In the genomic region with DNA sequence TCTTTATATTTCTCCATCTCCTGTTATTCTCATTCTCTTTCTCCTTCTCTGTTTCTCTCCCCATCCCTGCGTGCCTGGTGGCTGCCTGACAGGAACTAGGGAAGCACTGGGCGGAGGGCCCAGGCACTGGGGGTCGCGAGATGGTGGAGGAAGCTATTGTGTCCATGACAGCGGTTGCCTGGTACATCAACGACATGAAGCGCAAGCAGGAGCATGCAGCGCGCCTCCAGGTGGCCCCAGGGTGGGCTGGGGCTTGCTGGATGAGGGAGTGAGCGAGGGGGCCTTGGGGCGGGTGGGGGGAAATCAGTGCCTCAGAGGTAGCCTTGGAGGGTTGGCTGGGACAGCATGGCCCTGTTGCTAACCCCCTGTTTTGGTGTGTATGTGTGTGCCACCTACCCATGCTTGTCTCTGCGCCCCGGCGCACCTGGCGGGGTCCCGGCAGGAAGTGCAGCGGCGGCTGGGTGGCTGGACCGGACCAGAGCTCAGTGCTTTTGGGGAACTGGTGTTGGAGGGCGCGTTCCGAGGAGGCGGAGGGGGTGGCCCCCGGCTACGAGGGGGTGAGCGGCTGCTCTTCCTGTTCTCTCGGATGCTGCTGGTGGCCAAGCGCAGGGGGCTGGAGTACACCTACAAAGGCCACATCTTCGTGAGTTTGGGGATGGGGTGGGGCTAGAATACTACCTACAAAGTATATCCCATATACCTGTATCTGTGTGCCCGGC, we compare ENCODE assay signal across 24 cellular contexts. TPM values are rescaled to one million over a fixed set of nuclear protein-coding genes. Genes with fewer than 3 reads are reported as not detected.
DNase-seq lines count a peak whose midpoint lies in the region; ATAC-seq and TF ChIP-seq lines count a peak whose summit lies in the region.
"Had no signal": no experiment of that assay in that cellular context is flagged by ENCODE, and none has a peak within 500 bp of the region (broad histone marks: within the 10 kb centered on the region; RNA-seq: fewer than 3 reads in every experiment).

No MANE protein-coding gene starts in this region.

- H3K36me3 Mint-ChIP-seq in activated CD4-positive, alpha-beta memory T cell treated with anti-CD3 and anti-CD28 coated beads for 36 hours, result peaks cover 19% of the 10 kb centered on the region
- peaks cover 32% of the 10 kb centered on the region for H3K36me3 Mint-ChIP-seq in activated CD4-positive, alpha-beta memory T cell treated with anti-CD3 and anti-CD28 coated beads, Interleukin-2, amount 10 ng/mL, durations not matched to agents 7 days and 5 days (ENCODE audit: low read depth)
- peaks cover 0 to 47% (median 5%) of the 10 kb centered on the region in 3 donors for H3K36me3 Mint-ChIP-seq in CD8-positive, alpha-beta memory T cell
- peaks cover 49% of the 10 kb centered on the region for H3K36me3 Mint-ChIP-seq in brain
- peaks cover 36% of the 10 kb centered on the region for H3K36me3 Mint-ChIP-seq in nephron progenitor cell (ENCODE audit: low read depth)

- peak overlapping the region; percentile 4 for H3K27ac Mint-ChIP-seq in activated CD4-positive, alpha-beta memory T cell treated with anti-CD3 and anti-CD28 coated beads for 36 hours
- no peak overlapping the region for H3K27ac Mint-ChIP-seq in activated CD4-positive, alpha-beta memory T cell treated with anti-CD3 and anti-CD28 coated beads, Interleukin-2, amount 10 ng/mL, durations not matched to agents 7 days and 5 days
- H3K27ac Mint-ChIP-seq in CD8-positive, alpha-beta memory T cell, result peak overlapping the region in 5 of 8 donors; percentile 33 to 82 (median 50)
- peak overlapping the region in 3 of 5 experiments; percentile 66 to 79 (median 66) for H3K27ac Mint-ChIP-seq in brain
- peak overlapping the region; percentile 29 for H3K27ac Mint-ChIP-seq in nephron progenitor cell
- H3K27ac Mint-ChIP-seq: activated CD8-positive, alpha-beta T cell treated with anti-CD3 and anti-CD28 coated beads for 36 hours; stimulated activated memory B cell treated with anti-CD40 and anti-IgM and Interleukin-4, amounts not matched to agents 10 μg/mL and 1 μg/mL and 100 μg/mL, for 72 hours had no signal

- H3K27ac ChIP-seq in CD8-positive, alpha-beta memory T cell (ENCODE audit: low read depth, low read length), result no peak overlapping the region
- H3K27ac ChIP-seq in WERI-Rb-1, result no peak overlapping the region
- H3K27ac ChIP-seq: SJSA1, upper lobe of right lung had no signal

- CTCF ChIA-PET in activated CD4-positive, alpha-beta memory T cell treated with anti-CD3 and anti-CD28 coated beads for 36 hours (lab: Charles Lee), result no interaction called here
- CTCF ChIA-PET in activated CD4-positive, alpha-beta memory T cell treated with anti-CD3 and anti-CD28 coated beads, Interleukin-2, amount 10 ng/mL, durations not matched to agents 7 days and 5 days (lab: Charles Lee), result no interaction called here
- CTCF ChIA-PET in CD8-positive, alpha-beta memory T cell (lab: Charles Lee), result interaction anchor here (0.7 to 2.1 kb wide), 2 partner anchors 9 to 81 kb away, joined by 3 to 6 read pairs; no protein-coding TSS in a partner anchor

- POLR2A ChIA-PET in activated CD4-positive, alpha-beta memory T cell treated with anti-CD3 and anti-CD28 coated beads for 36 hours (lab: Charles Lee), result no interaction called here
- POLR2A ChIA-PET in activated CD4-positive, alpha-beta memory T cell treated with anti-CD3 and anti-CD28 coated beads, Interleukin-2, amount 10 ng/mL, durations not matched to agents 7 days and 5 days (lab: Charles Lee), result interaction anchor here (1.1 to 5.7 kb wide), 5 partner anchors 8 to 18 kb away, joined by 3 to 30 read pairs (median 6); a partner anchor contains a TSS
- POLR2A ChIA-PET in CD8-positive, alpha-beta memory T cell (lab: Charles Lee), result interaction anchor here (0.8 to 1.4 kb wide), 2 partner anchors 9 to 16 kb away, joined by 3 read pairs; no protein-coding TSS in a partner anchor

- TF ChIP-seq CTCF in brain (conservative IDR thresholded peaks at IDR 0.05), result no peak
- no peak for TF ChIP-seq CTCF in nephron progenitor cell (IDR thresholded peaks at IDR 0.05)
- TF ChIP-seq CTCF in WERI-Rb-1 (IDR thresholded peaks at IDR 0.05; ENCODE audit: low read depth, low read length), result no peak

- no peaks in the 10 kb centered on the region for H3K27me3 ChIP-seq in CD8-positive, alpha-beta memory T cell (ENCODE audit: insufficient read depth, low read length, poor library complexity, severe bottlenecking)
- H3K27me3 ChIP-seq in WERI-Rb-1 (ENCODE audit: insufficient read depth, low read depth, severe bottlenecking), result no peaks in the 10 kb centered on the region
- H3K27me3 ChIP-seq: SJSA1, upper lobe of right lung had no signal

- no peak for ATAC-seq in GM19351 (IDR thresholded peaks at IDR 0.05; ENCODE audit: unreplicated experiment)
- ATAC-seq: activated CD4-positive, CD25-positive, alpha-beta regulatory T cell treated with anti-CD3 and anti-CD28 coated beads, Interleukin-2, amount 50 U/mL, for 24 hours; activated CD8-positive, alpha-beta T cell treated with anti-CD3 and anti-CD28 coated beads for 36 hours; esophagus mucosa; stimulated activated memory B cell treated with anti-CD40 and anti-IgM and Interleukin-4, amounts not matched to agents 10 μg/mL and 1 μg/mL and 100 μg/mL, for 72 hours; upper lobe of right lung had no signal

- peaks cover 1% of the 10 kb centered on the region for H3K36me3 ChIP-seq in CD8-positive, alpha-beta memory T cell (ENCODE audit: insufficient read depth, low read length)
- H3K36me3 ChIP-seq in WERI-Rb-1, result peaks cover 69% of the 10 kb centered on the region

- no peaks in the 10 kb centered on the region for H3K27me3 Mint-ChIP-seq in activated CD4-positive, alpha-beta memory T cell treated with anti-CD3 and anti-CD28 coated beads for 36 hours
- no peaks in the 10 kb centered on the region for H3K27me3 Mint-ChIP-seq in activated CD4-positive, alpha-beta memory T cell treated with anti-CD3 and anti-CD28 coated beads, Interleukin-2, amount 10 ng/mL, durations not matched to agents 7 days and 5 days
- no peaks in the 10 kb centered on the region for H3K27me3 Mint-ChIP-seq in CD8-positive, alpha-beta memory T cell
- peaks cover 6% of the 10 kb centered on the region for H3K27me3 Mint-ChIP-seq in brain
- no peaks in the 10 kb centered on the region for H3K27me3 Mint-ChIP-seq in nephron progenitor cell (ENCODE audit: low read depth, poor library complexity)
- H3K27me3 Mint-ChIP-seq: activated CD8-positive, alpha-beta T cell treated with anti-CD3 and anti-CD28 coated beads for 36 hours; stimulated activated memory B cell treated with anti-CD40 and anti-IgM and Interleukin-4, amounts not matched to agents 10 μg/mL and 1 μg/mL and 100 μg/mL, for 72 hours had no signal

- no peaks in the 10 kb centered on the region for H3K9me3 Mint-ChIP-seq in activated CD4-positive, alpha-beta memory T cell treated with anti-CD3 and anti-CD28 coated beads for 36 hours
- H3K9me3 Mint-ChIP-seq in activated CD4-positive, alpha-beta memory T cell treated with anti-CD3 and anti-CD28 coated beads, Interleukin-2, amount 10 ng/mL, durations not matched to agents 7 days and 5 days, result no peaks in the 10 kb centered on the region
- H3K9me3 Mint-ChIP-seq in CD8-positive, alpha-beta memory T cell, result no peaks in the 10 kb centered on the region
- H3K9me3 Mint-ChIP-seq in brain (no peaks in the 10 kb centered on the region), nephron progenitor cell (no peaks in the 10 kb centered on the region)
- H3K9me3 Mint-ChIP-seq: activated CD8-positive, alpha-beta T cell treated with anti-CD3 and anti-CD28 coated beads for 36 hours; stimulated activated memory B cell treated with anti-CD40 and anti-IgM and Interleukin-4, amounts not matched to agents 10 μg/mL and 1 μg/mL and 100 μg/mL, for 72 hours had no signal

- DNase-seq in activated CD4-positive, alpha-beta memory T cell treated with anti-CD3 and anti-CD28 coated beads for 36 hours, result no peak
- no peak for DNase-seq in activated CD4-positive, alpha-beta memory T cell treated with anti-CD3 and anti-CD28 coated beads, Interleukin-2, amount 10 ng/mL, durations not matched to agents 7 days and 5 days
- DNase-seq in CD8-positive, alpha-beta memory T cell, result no peak
- DNase-seq in nephron progenitor cell, result no peak
- DNase-seq in WERI-Rb-1, result no peak
- no peak for DNase-seq in OCI-M1 (lab: John Stamatoyannopoulos, UW)
- DNase-seq: activated CD8-positive, alpha-beta memory T cell treated with anti-CD3 and anti-CD28 coated beads, Interleukin-2, amount 50 U/mL, for 48 hours; activated CD8-positive, alpha-beta T cell treated with anti-CD3 and anti-CD28 coated beads for 36 hours; Calu3; central memory CD4-positive, alpha-beta T cell; DMS79 treated with DMSO at 0.1 percent for 48 hours; GDM1; NCI-H1048; NCI-H187; occipital lobe; RPMI8226; upper lobe of right lung had no signal

- no peak overlapping the region for H3K4me3 ChIP-seq in CD8-positive, alpha-beta memory T cell (ENCODE audit: low read length)
- H3K4me3 ChIP-seq in WERI-Rb-1 (ENCODE audit: low read depth, low read length), result no peak overlapping the region
- H3K4me3 ChIP-seq: SJSA1, upper lobe of right lung had no signal

- no peaks in the 10 kb centered on the region for H3K9me3 ChIP-seq in CD8-positive, alpha-beta memory T cell (ENCODE audit: low read length)
- no peaks in the 10 kb centered on the region for H3K9me3 ChIP-seq in WERI-Rb-1 (ENCODE audit: severe bottlenecking)
- H3K9me3 ChIP-seq: SJSA1, upper lobe of right lung had no signal

- intact Hi-C loops in activated CD4-positive, alpha-beta memory T cell treated with anti-CD3 and anti-CD28 coated beads for 36 hours (cut with micrococcal nuclease), result no loop called here

- H3K4me3 Mint-ChIP-seq in activated CD4-positive, alpha-beta memory T cell treated with anti-CD3 and anti-CD28 coated beads for 36 hours, result no peak overlapping the region
- H3K4me3 Mint-ChIP-seq in activated CD4-positive, alpha-beta memory T cell treated with anti-CD3 and anti-CD28 coated beads, Interleukin-2, amount 10 ng/mL, durations not matched to agents 7 days and 5 days, result no peak overlapping the region
- H3K4me3 Mint-ChIP-seq in CD8-positive, alpha-beta memory T cell, result peak overlapping the region in 1 of 7 donors; percentile 37
- H3K4me3 Mint-ChIP-seq in brain (peak overlapping the region in 2 of 5 experiments; percentile 47 to 60), nephron progenitor cell (peak overlapping the region; percentile 35)
- H3K4me3 Mint-ChIP-seq: activated CD8-positive, alpha-beta T cell treated with anti-CD3 and anti-CD28 coated beads for 36 hours; CD14-positive monocyte; stimulated activated memory B cell treated with anti-CD40 and anti-IgM and Interleukin-4, amounts not matched to agents 10 μg/mL and 1 μg/mL and 100 μg/mL, for 72 hours had no signal

- H3K4me1 ChIP-seq in CD8-positive, alpha-beta memory T cell (ENCODE audit: insufficient read depth, low read length), result peaks cover 10% of the 10 kb centered on the region

- peaks cover 17% of the 10 kb centered on the region for H3K4me1 Mint-ChIP-seq in activated CD4-positive, alpha-beta memory T cell treated with anti-CD3 and anti-CD28 coated beads for 36 hours (ENCODE audit: low read depth)
- peaks cover 18% of the 10 kb centered on the region for H3K4me1 Mint-ChIP-seq in activated CD4-positive, alpha-beta memory T cell treated with anti-CD3 and anti-CD28 coated beads, Interleukin-2, amount 10 ng/mL, durations not matched to agents 7 days and 5 days
- peaks cover 12 to 20% (median 15%) of the 10 kb centered on the region in 3 donors for H3K4me1 Mint-ChIP-seq in CD8-positive, alpha-beta memory T cell
- H3K4me1 Mint-ChIP-seq in brain (peaks cover 26% of the 10 kb centered on the region), nephron progenitor cell (peaks cover 33% of the 10 kb centered on the region)

RNA-seq across cellular contexts. Expression of a gene that starts 5.2 kb away (rescaled TPM):
- 10 to 100 TPM; 74.9 to 80.6 TPM for total RNA-seq in activated CD4-positive, alpha-beta memory T cell treated with anti-CD3 and anti-CD28 coated beads for 36 hours
- total RNA-seq in activated CD4-positive, alpha-beta memory T cell treated with anti-CD3 and anti-CD28 coated beads, Interleukin-2, amount 10 ng/mL, durations not matched to agents 7 days and 5 days, result 10 to 100 TPM; 82.4 to 93.0 TPM
- 10 to 100 TPM; 35.2 to 36.4 TPM for total RNA-seq in CD8-positive, alpha-beta memory T cell
- polyA plus RNA-seq in CD8-positive, alpha-beta memory T cell, result 4.0 TPM
- 28.8 TPM for polyA plus RNA-seq in brain (ENCODE audit: insufficient read depth, low read depth, low replicate concordance)

RNA-seq across cellular contexts. Expression of a gene that starts 11.0 kb away (rescaled TPM):
- total RNA-seq in activated CD4-positive, alpha-beta memory T cell treated with anti-CD3 and anti-CD28 coated beads for 36 hours, result 100 to 1,000 TPM; 104 to 118 TPM
- total RNA-seq in activated CD4-positive, alpha-beta memory T cell treated with anti-CD3 and anti-CD28 coated beads, Interleukin-2, amount 10 ng/mL, durations not matched to agents 7 days and 5 days, result 100 to 1,000 TPM; 189 to 194 TPM
- total RNA-seq in CD8-positive, alpha-beta memory T cell, result 10 to 100 TPM; 32.8 to 36.4 TPM
- 355 TPM for polyA plus RNA-seq in CD8-positive, alpha-beta memory T cell
- 20.6 TPM for polyA plus RNA-seq in brain (ENCODE audit: insufficient read depth, low read depth, low replicate concordance)

RNA-seq across cellular contexts. Expression of a gene that starts 18.1 kb away (rescaled TPM):
- total RNA-seq in activated CD4-positive, alpha-beta memory T cell treated with anti-CD3 and anti-CD28 coated beads for 36 hours, result 1,000 to 10,000 TPM; 3,682 to 3,746 TPM
- 1,000 to 10,000 TPM; 2,238 to 2,243 TPM for total RNA-seq in activated CD4-positive, alpha-beta memory T cell treated with anti-CD3 and anti-CD28 coated beads, Interleukin-2, amount 10 ng/mL, durations not matched to agents 7 days and 5 days
- total RNA-seq in CD8-positive, alpha-beta memory T cell, result 1,000 to 10,000 TPM; 2,654 to 2,668 TPM
- polyA plus RNA-seq in CD8-positive, alpha-beta memory T cell, result 1,795 TPM
- polyA plus RNA-seq in brain (ENCODE audit: insufficient read depth, low read depth, low replicate concordance), result 2,932 TPM

RNA-seq across cellular contexts. Expression of a gene that starts 26.4 kb away (rescaled TPM):
- 10 to 100 TPM; 22.2 to 26.9 TPM for total RNA-seq in activated CD4-positive, alpha-beta memory T cell treated with anti-CD3 and anti-CD28 coated beads for 36 hours
- total RNA-seq in activated CD4-positive, alpha-beta memory T cell treated with anti-CD3 and anti-CD28 coated beads, Interleukin-2, amount 10 ng/mL, durations not matched to agents 7 days and 5 days, result 10 to 100 TPM; 32.3 to 34.5 TPM
- total RNA-seq in CD8-positive, alpha-beta memory T cell, result 10 to 100 TPM; 39.3 to 39.6 TPM
- 56.8 TPM for polyA plus RNA-seq in CD8-positive, alpha-beta memory T cell
- 71.5 TPM for polyA plus RNA-seq in brain (ENCODE audit: insufficient read depth, low read depth, low replicate concordance)

RNA-seq across cellular contexts. Expression of a gene that starts 26.7 kb away (rescaled TPM):
- 10 to 100 TPM; 41.6 to 43.8 TPM for total RNA-seq in activated CD4-positive, alpha-beta memory T cell treated with anti-CD3 and anti-CD28 coated beads for 36 hours
- 10 to 100 TPM; 44.0 to 47.2 TPM for total RNA-seq in activated CD4-positive, alpha-beta memory T cell treated with anti-CD3 and anti-CD28 coated beads, Interleukin-2, amount 10 ng/mL, durations not matched to agents 7 days and 5 days
- 10 to 100 TPM; 44.6 to 46.9 TPM for total RNA-seq in CD8-positive, alpha-beta memory T cell
- 50.2 TPM for polyA plus RNA-seq in CD8-positive, alpha-beta memory T cell
- polyA plus RNA-seq in brain (ENCODE audit: insufficient read depth, low read depth, low replicate concordance), result 92.9 TPM
